In the genomic region with DNA sequence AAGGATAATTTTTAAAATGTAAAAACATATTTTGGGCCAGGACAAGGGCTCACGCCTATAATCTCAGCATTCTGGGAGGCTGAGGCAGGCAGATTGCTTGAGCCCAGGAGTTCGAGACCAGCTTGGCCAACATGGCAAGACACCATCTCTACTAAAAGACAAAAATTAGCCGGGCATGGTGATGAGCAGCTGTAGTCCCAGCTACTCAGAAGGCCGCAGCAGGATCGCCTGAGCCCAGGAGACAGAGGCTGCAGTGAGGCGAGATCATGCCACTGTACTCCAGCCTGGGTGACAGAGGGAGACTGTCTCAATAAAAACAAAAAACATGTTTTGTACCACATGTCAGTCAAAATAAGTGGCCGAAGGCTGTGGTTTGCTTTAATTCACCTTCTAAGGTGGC, we compare ENCODE assay signal across 23 cellular contexts.
A peak's percentile ranks its signal among the peaks of the same experiment; 100 is the strongest.
DNase-seq lines count a peak whose midpoint lies in the region; ATAC-seq and TF ChIP-seq lines count a peak whose summit lies in the region.
"Had no signal": no experiment of that assay in that cellular context is flagged by ENCODE, and none has a peak within 500 bp of the region (broad histone marks: within the 10 kb centered on the region; RNA-seq: fewer than 3 reads in every experiment).

No MANE protein-coding gene starts in this region.

- H4K8ac ChIP-seq in mesendoderm (ENCODE audit: low read depth, low read length), result no peak overlapping the region

- H3K27ac ChIP-seq in HCT116 (ENCODE audit: low read depth, low read length), result peak overlapping the region; percentile 69
- H3K27ac ChIP-seq in esophagus muscularis mucosa (replicated peaks in 1 of 4), result peak overlapping the region; percentile 57 to 86 (median 70)
- peak overlapping the region in 3 of 4 donors; percentile 66 to 89 (median 87) for H3K27ac ChIP-seq in sigmoid colon
- H3K27ac ChIP-seq in mesendoderm (ENCODE audit: low read depth, low read length), result no peak overlapping the region
- H3K27ac ChIP-seq: cardiac muscle cell, parathyroid adenoma had no signal

- H2AK5ac ChIP-seq in mesendoderm (ENCODE audit: low read length), result no peak overlapping the region

- H3K4me2 ChIP-seq in HCT116 (ENCODE audit: low read length) (peak overlapping the region; percentile 51), mesendoderm (ENCODE audit: low read length) (no peak overlapping the region)

- no peak overlapping the region for H2BK15ac ChIP-seq in mesendoderm (replicated peaks; ENCODE audit: low read depth)

- DNase-seq in CD14-positive monocyte (ENCODE audit: low spot score) (peak; percentile 30), HCT116 (ENCODE audit: low read depth, low spot score) (no peak), esophagus muscularis mucosa (ENCODE audit: extremely low spot score) (no peak), sigmoid colon (no peak), mesendoderm (no peak)
- no peak for DNase-seq in stimulated activated naive CD4-positive, alpha-beta T cell (lab: John Stamatoyannopoulos, UW)
- DNase-seq: activated gamma-delta T cell treated with Interleukin-2 at 50 U/mL for 16 hours; AML-193; amygdala; kidney; mammary epithelial cell; NCI-H1417; NCI-H524; RPMI8226; stimulated activated CD4-positive, alpha-beta T cell treated with anti-CD3 and anti-CD28 coated beads, Interleukin-2, amount 100 ng/mL, for 24 hours had no signal

- POLR2A ChIA-PET in HCT116 (lab: Charles Lee), result no interaction called here

- H3K9me2 ChIP-seq in HCT116 (ENCODE audit: insufficient read depth), result no peaks in the 10 kb centered on the region

- no peak overlapping the region for H4K5ac ChIP-seq in mesendoderm (ENCODE audit: low read length)

- H3K4me3 ChIP-seq in HCT116 (replicated peaks in 1 of 2; ENCODE audit: low read depth in 1 of 2, low read length in 2 of 2), result no peak overlapping the region
- no peak overlapping the region for H3K4me3 ChIP-seq in esophagus muscularis mucosa
- no peak overlapping the region for H3K4me3 ChIP-seq in sigmoid colon
- no peak overlapping the region for H3K4me3 ChIP-seq in mesendoderm (ENCODE audit: low read length)
- H3K4me3 ChIP-seq: cardiac muscle cell had no signal

- peak overlapping the region in 1 of 7 donors; percentile 53 for H3K27ac Mint-ChIP-seq in CD14-positive monocyte

- H2BK120ac ChIP-seq in mesendoderm (ENCODE audit: low read depth, low read length), result no peak overlapping the region

- RAD21 ChIA-PET in HCT116 (lab: Charles Lee; ENCODE audit: low non-redundant PET in 1 of 2, low total read pairs in 2 of 2, uncharacterized antibody in 2 of 2, unreplicated experiment in 2 of 2), result interaction anchor here in 1 of 2 experiments (0.7 kb wide), 1 partner anchor 9 kb away, joined by 3 read pairs; no protein-coding TSS in a partner anchor

- H2AFZ ChIP-seq in HCT116 (ENCODE audit: low read depth, low read length, poor library complexity, severe bottlenecking), result no peak overlapping the region
- H2AFZ ChIP-seq: parathyroid adenoma had no signal

- TF ChIP-seq EP300 in esophagus muscularis mucosa (IDR thresholded peaks at IDR 0.05) (no peak), sigmoid colon (IDR thresholded peaks at IDR 0.05) (no peak)

- no peak overlapping the region for H3K23ac ChIP-seq in mesendoderm (ENCODE audit: low read length)

- H3K4me1 ChIP-seq in HCT116 (ENCODE audit: control insufficient read depth in 1 of 2, insufficient read depth in 2 of 2, low read length in 2 of 2), result peaks cover 67 to 85% of the 10 kb centered on the region in 2 experiments
- peaks cover 68 to 82% (median 79%) of the 10 kb centered on the region in 4 donors for H3K4me1 ChIP-seq in esophagus muscularis mucosa
- peaks cover 0 to 86% (median 80%) of the 10 kb centered on the region in 4 donors for H3K4me1 ChIP-seq in sigmoid colon
- no peaks in the 10 kb centered on the region for H3K4me1 ChIP-seq in mesendoderm (ENCODE audit: control insufficient read depth, low read depth, low read length)
- H3K4me1 ChIP-seq: parathyroid adenoma had no signal

- TF ChIP-seq POLR2A in HCT116 (IDR thresholded peaks at IDR 0.05; ENCODE audit: borderline replicate concordance, extremely low read depth, insufficient read depth, insufficient read length), result no peak
- TF ChIP-seq POLR2A in esophagus muscularis mucosa (IDR thresholded peaks at IDR 0.05; ENCODE audit: low read depth), result no peak
- TF ChIP-seq POLR2A in sigmoid colon (IDR thresholded peaks at IDR 0.05), result no peak

- no peak overlapping the region for H3K56ac ChIP-seq in mesendoderm (ENCODE audit: low read length)

- H4K20me1 ChIP-seq in HCT116 (ENCODE audit: insufficient read depth), result no peaks in the 10 kb centered on the region

- H3K27me3 Mint-ChIP-seq in CD14-positive monocyte (ENCODE audit: low read depth in 3 of 3), result peaks cover 0 to 3% (median 0%) of the 10 kb centered on the region in 3 donors
- H3K27me3 Mint-ChIP-seq: naive thymus-derived CD4-positive, alpha-beta T cell had no signal

- 96% methylated on average over 7 of the region's 7 CpGs for WGBS in esophagus muscularis mucosa
- 97% methylated on average over 7 of the region's 7 CpGs for WGBS in sigmoid colon, 2 donors
- no CpG with 5 or more reads among the region's 7 CpGs for WGBS in mesendoderm (ENCODE audit: extremely low coverage, insufficient coverage, low lambda C conversion rate)

- no peak for TF ChIP-seq RAD21 in HCT116 (IDR thresholded peaks at IDR 0.05; ENCODE audit: low read depth)

- peaks cover 48% of the 10 kb centered on the region for H3K4me1 Mint-ChIP-seq in CD14-positive monocyte

- H2BK5ac ChIP-seq in mesendoderm (ENCODE audit: low read length), result no peak overlapping the region

- TF ChIP-seq CTCF in CD14-positive monocyte (IDR thresholded peaks at IDR 0.05) (no peak), HCT116 (IDR thresholded peaks at IDR 0.05 in 2 of 3, conservative IDR thresholded peaks at IDR 0.05 in 1 of 3; ENCODE audit: borderline replicate concordance in 1 of 3, insufficient read depth in 1 of 3, low read depth in 2 of 3, low read length in 2 of 3) (no peak), esophagus muscularis mucosa (IDR thresholded peaks at IDR 0.05) (no peak), sigmoid colon (IDR thresholded peaks at IDR 0.05) (no peak)

- H3K79me1 ChIP-seq in mesendoderm (ENCODE audit: low read length), result peaks cover 11% of the 10 kb centered on the region

- no peaks in the 10 kb centered on the region for H3K9me3 ChIP-seq in HCT116 (ENCODE audit: control insufficient read depth in 1 of 2, insufficient read depth in 1 of 2, low read depth in 1 of 2, low read length in 2 of 2)
- no peaks in the 10 kb centered on the region for H3K9me3 ChIP-seq in esophagus muscularis mucosa
- H3K9me3 ChIP-seq in sigmoid colon, result no peaks in the 10 kb centered on the region

- no peaks in the 10 kb centered on the region for H3K36me3 ChIP-seq in HCT116 (ENCODE audit: control insufficient read depth in 1 of 2, insufficient read depth in 2 of 2, low read length in 2 of 2)
- peaks cover 0 to 4% (median 0%) of the 10 kb centered on the region in 4 donors for H3K36me3 ChIP-seq in esophagus muscularis mucosa
- no peaks in the 10 kb centered on the region for H3K36me3 ChIP-seq in sigmoid colon
- no peaks in the 10 kb centered on the region for H3K36me3 ChIP-seq in mesendoderm (ENCODE audit: control insufficient read depth, insufficient read depth, low read length)
- H3K36me3 ChIP-seq: cardiac muscle cell had no signal

- H3K36me3 Mint-ChIP-seq in CD14-positive monocyte, result peaks cover 12 to 24% of the 10 kb centered on the region in 2 donors

- intact Hi-C loops in CD14-positive monocyte (cut with micrococcal nuclease) (loop anchor here in 1 of 2 donors (10.0 kb wide), 1 partner anchor 116 kb away; no protein-coding TSS in a partner anchor), HCT116 (cut with micrococcal nuclease) (no loop called here), esophagus muscularis mucosa (cut with DNase I) (no loop called here), sigmoid colon (cut with DNase I) (no loop called here)

- no peak overlapping the region for H3K4me3 Mint-ChIP-seq in CD14-positive monocyte
- H3K4me3 Mint-ChIP-seq: dendritic cell treated with granulocyte-macrophage colony-stimulating factor and Interleukin-4, amounts not matched to agents 40 ng/mL and 50 ng/mL, for 4 days; stimulated activated naive CD8-positive, alpha-beta T cell treated with anti-CD3 and anti-CD28 coated beads, Interleukin-15, Interleukin-2, amounts not matched to agents 100 ng/mL and 50 ng/mL, for 24 hours had no signal

- BruUV-seq in HCT116 (replicated peaks; lab: Mats Ljungman, UMichigan), result no TSS peak

- CTCF ChIA-PET in HCT116 (lab: Charles Lee), result no interaction called here

- peak overlapping the region; percentile 81 for H3K9ac ChIP-seq in HCT116 (ENCODE audit: low read length)
- H3K9ac ChIP-seq in mesendoderm (ENCODE audit: low read length), result no peak overlapping the region
- H3K9ac ChIP-seq: parathyroid adenoma had no signal

- ATAC-seq in HCT116, result no peak
- no peak for ATAC-seq in GM18511 (IDR thresholded peaks at IDR 0.05; ENCODE audit: unreplicated experiment)
- ATAC-seq in HG03521 (IDR thresholded peaks at IDR 0.05; ENCODE audit: unreplicated experiment), result no peak
- ATAC-seq: activated CD4-positive, CD25-positive, alpha-beta regulatory T cell treated with anti-CD3 and anti-CD28 coated beads, Interleukin-2, amount 50 U/mL, for 24 hours; naive thymus-derived CD4-positive, alpha-beta T cell had no signal

- H3K18ac ChIP-seq in mesendoderm (ENCODE audit: low read length), result no peak overlapping the region

- no peak overlapping the region for H3K4ac ChIP-seq in mesendoderm (ENCODE audit: low read depth, low read length)

- no peaks in the 10 kb centered on the region for H3K9me3 Mint-ChIP-seq in CD14-positive monocyte
- H3K9me3 Mint-ChIP-seq: dendritic cell treated with granulocyte-macrophage colony-stimulating factor and Interleukin-4, amounts not matched to agents 40 ng/mL and 50 ng/mL, for 4 days; naive thymus-derived CD4-positive, alpha-beta T cell; stimulated activated naive CD8-positive, alpha-beta T cell treated with anti-CD3 and anti-CD28 coated beads, Interleukin-15, Interleukin-2, amounts not matched to agents 100 ng/mL and 50 ng/mL, for 24 hours had no signal

- H3K27me3 ChIP-seq in HCT116 (ENCODE audit: insufficient read depth, low read length) (no peaks in the 10 kb centered on the region), esophagus muscularis mucosa (no peaks in the 10 kb centered on the region), sigmoid colon (no peaks in the 10 kb centered on the region), mesendoderm (ENCODE audit: insufficient read depth, low read length, poor library complexity) (no peaks in the 10 kb centered on the region)
- H3K27me3 ChIP-seq: cardiac muscle cell had no signal

- H3K79me2 ChIP-seq in HCT116 (ENCODE audit: insufficient read depth, low read length) (peaks cover 48% of the 10 kb centered on the region), mesendoderm (ENCODE audit: control insufficient read depth, insufficient read depth, low read length) (peaks cover 9% of the 10 kb centered on the region)

TF ChIP-seq in HCT116, 20 proteins besides CTCF, POLR2A, EP300 and RAD21 (continues in another document):
- TF ChIP-seq SIN3A (IDR thresholded peaks at IDR 0.05; ENCODE audit: low read depth) (no peak), SRF (IDR thresholded peaks at IDR 0.05; ENCODE audit: low read depth) (no peak), SP1 (IDR thresholded peaks at IDR 0.05; ENCODE audit: low read depth) (no peak)
